8 cellular contexts compared by ENCODE assay signal in the genomic region with DNA sequence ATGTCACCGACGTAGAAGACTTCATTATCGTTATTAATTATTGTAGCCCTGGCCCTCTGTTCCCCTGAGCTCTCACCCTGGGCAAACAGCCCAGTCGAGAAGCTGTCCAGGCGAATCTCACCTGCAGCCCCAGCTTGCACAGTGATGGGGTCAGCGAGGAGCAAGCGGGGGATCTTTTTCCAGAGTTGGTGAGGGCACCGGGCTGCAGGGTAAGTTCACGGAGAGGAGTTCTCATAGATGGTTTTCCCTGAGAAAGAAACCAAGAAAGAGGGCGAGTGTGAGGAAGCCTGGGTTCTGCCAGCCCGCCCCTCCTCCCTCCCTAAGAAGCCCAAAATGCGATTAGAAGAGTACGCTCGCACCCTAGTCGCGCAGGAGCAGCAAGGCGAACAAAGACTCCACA. TPM values are rescaled to one million over a fixed set of nuclear protein-coding genes. Genes with fewer than 3 reads are reported as not detected.
DNase-seq lines count a peak whose midpoint lies in the region; ATAC-seq and TF ChIP-seq lines count a peak whose summit lies in the region.

No MANE protein-coding gene starts in this region.

- H3K9me2 ChIP-seq in Karpas-422 (replicated peaks; ENCODE audit: insufficient read depth, low read length): no peaks in the 10 kb centered on the region

- H3K36me3 ChIP-seq in GM06990 (ENCODE audit: control insufficient read depth, insufficient read depth, low read length) (peaks cover 1% of the 10 kb centered on the region), Karpas-422 (ENCODE audit: insufficient read depth, low read length) (peaks cover under 1% of the 10 kb centered on the region; the same call in 1 of the 2 replicates)

- 0 out of 2 replicates have a peak overlapping the region, but pooled peaks have one; percentile 7 for H2AFZ ChIP-seq in Karpas-422 (ENCODE audit: low read length)

- H3K9me3 Mint-ChIP-seq in chondrocyte (ENCODE audit: low read depth) (no peaks in the 10 kb centered on the region), nephron progenitor cell (no peaks in the 10 kb centered on the region)

- H3K27ac ChIP-seq in Karpas-422 (ENCODE audit: low read length): peak overlapping the region; percentile 87

- no peaks in the 10 kb centered on the region for H3K9me3 ChIP-seq in Karpas-422 (ENCODE audit: low read length)

- peaks cover 21% of the 10 kb centered on the region for H3K4me1 Mint-ChIP-seq in chondrocyte (ENCODE audit: low read depth)
- peaks cover 26% of the 10 kb centered on the region for H3K4me1 Mint-ChIP-seq in nephron progenitor cell

- H3K4me3 ChIP-seq in GM06990 (replicated peaks; ENCODE audit: low read depth, low read length) (peak overlapping the region; percentile 90), Karpas-422 (ENCODE audit: low read length) (peak overlapping the region; percentile 88)

- peak overlapping the region; percentile 99 for H3K4me2 ChIP-seq in Karpas-422 (ENCODE audit: low read depth, low read length, poor library complexity, severe bottlenecking)

- H3K79me2 ChIP-seq in Karpas-422 (ENCODE audit: low read length): peaks cover 28% of the 10 kb centered on the region

- peak overlapping the region; percentile 86 for H3K4me3 Mint-ChIP-seq in chondrocyte (ENCODE audit: unreplicated experiment)
- peak overlapping the region; percentile 96 for H3K4me3 Mint-ChIP-seq in nephron progenitor cell

- H3K27me3 ChIP-seq in GM06990 (replicated peaks; ENCODE audit: control insufficient read depth, insufficient read depth, low read length) (no peaks in the 10 kb centered on the region), Karpas-422 (ENCODE audit: low read length) (no peaks in the 10 kb centered on the region)

- DNase-seq in GM06990 (ENCODE audit: extremely low read depth, insufficient read length): no peak
- DNase-seq in Karpas-422: no peak
- DNase-seq in chondrocyte (ENCODE audit: low spot score): no peak
- DNase-seq in nephron progenitor cell: no peak
- no peak for DNase-seq in GM19238 (ENCODE audit: insufficient read length, low spot score)
- DNase-seq in NCI-H526 treated with DMSO at 0.1 percent for 48 hours (lab: John Stamatoyannopoulos, UW): no peak
- no peak for DNase-seq in NOMO-1 treated with dmso at 0.1 percent for 144 hours (lab: John Stamatoyannopoulos, UW; ENCODE audit: unreplicated experiment)

- H3K27me3 Mint-ChIP-seq in chondrocyte (ENCODE audit: low read depth) (no peaks in the 10 kb centered on the region), nephron progenitor cell (ENCODE audit: low read depth, poor library complexity) (no peaks in the 10 kb centered on the region)

- H3K9ac ChIP-seq in Karpas-422 (ENCODE audit: low read length): peak overlapping the region; percentile 90

- TF ChIP-seq CTCF in GM06990 (IDR thresholded peaks at IDR 0.05; ENCODE audit: insufficient read depth, low read length, poor library complexity, severe bottlenecking) (no peak), chondrocyte (IDR thresholded peaks at IDR 0.05) (no peak), nephron progenitor cell (IDR thresholded peaks at IDR 0.05) (no peak)

- peak overlapping the region; percentile 97 for H3K27ac Mint-ChIP-seq in chondrocyte (ENCODE audit: unreplicated experiment)
- peak overlapping the region; percentile 98 for H3K27ac Mint-ChIP-seq in nephron progenitor cell

- no peak for ATAC-seq in GM21825 (IDR thresholded peaks at IDR 0.05; ENCODE audit: unreplicated experiment)

- peaks cover 39% of the 10 kb centered on the region for H3K4me1 ChIP-seq in Karpas-422 (ENCODE audit: low read length)

- H3K36me3 Mint-ChIP-seq in chondrocyte (ENCODE audit: low read depth) (no peaks in the 10 kb centered on the region), nephron progenitor cell (ENCODE audit: low read depth) (peaks cover 35% of the 10 kb centered on the region)

- no peaks in the 10 kb centered on the region for H4K20me1 ChIP-seq in Karpas-422 (ENCODE audit: insufficient read depth, low read depth, low read length)

RNA-seq across cellular contexts. Expression of a gene that starts 0.4 kb away (rescaled TPM):
- 51.0 and 58.1 TPM in 2 replicates for total RNA-seq in Karpas-422 (2014; rRNA removed; shearing (Covaris generic); ENCODE audit: low replicate concordance)
- 10.3 to 20.3 TPM (median 12.9 TPM) in 3 replicates for total RNA-seq in chondrocyte

RNA-seq across cellular contexts. Expression of a gene that starts 15.6 kb away (rescaled TPM):
- 25.5 and 33.5 TPM in 2 replicates for total RNA-seq in Karpas-422 (2014; rRNA removed; shearing (Covaris generic); ENCODE audit: low replicate concordance)
- total RNA-seq in chondrocyte: 4.7 to 9.0 TPM (median 6.4 TPM) in 3 replicates

RNA-seq across cellular contexts. Expression of a gene that starts 21.7 kb away (rescaled TPM):
- 309 and 552 TPM in 2 replicates for total RNA-seq in Karpas-422 (2014; rRNA removed; shearing (Covaris generic); ENCODE audit: low replicate concordance)
- 3.9 to 9.5 TPM (median 8.0 TPM) in 3 replicates for total RNA-seq in chondrocyte

RNA-seq across cellular contexts. Expression of a gene that starts 27.1 kb away (rescaled TPM):
- total RNA-seq in Karpas-422 (2014; rRNA removed; shearing (Covaris generic); ENCODE audit: low replicate concordance): 39.2 and 50.2 TPM in 2 replicates
- 56.5 to 65.7 TPM (median 62.9 TPM) in 3 replicates for total RNA-seq in chondrocyte

RNA-seq across cellular contexts. Expression of a gene that starts 46.0 kb away (rescaled TPM):
- total RNA-seq in Karpas-422 (2014; rRNA removed; shearing (Covaris generic); ENCODE audit: low replicate concordance): 34.0 and 70.2 TPM in 2 replicates
- 19.8 to 24.9 TPM (median 24.1 TPM) in 3 replicates for total RNA-seq in chondrocyte

Comparison
In these comparisons a context has a peak if more than half of its experiments do, and no peak if none do; other contexts are left out.
1. RNA of a gene that starts 21.7 kb away (total RNA-seq): 309 to 552 TPM in Karpas-422; 3.9 to 9.5 TPM in chondrocyte; every median in the first group is over 10 times any median in the second.